8 cellular contexts compared by ENCODE assay signal in genomic region chr13:41131665-41132511, GRCh38. TPM values are rescaled to one million over a fixed set of nuclear protein-coding genes. Genes with fewer than 3 reads are reported as not detected.
DNase-seq lines count a peak whose midpoint lies in the region; ATAC-seq and TF ChIP-seq lines count a peak whose summit lies in the region.
"Not testable (repeated sequence)": the region's sequence is repeated elsewhere in the genome, so short reads cannot be mapped to it uniquely, and the experiment has no call there.

No MANE protein-coding gene starts in this region.

- H3K4me1 ChIP-seq in SJCRH30: not testable (repeated sequence)
- H3K4me1 ChIP-seq in adrenal gland (replicated peaks in 1 of 2) (peaks cover 21 to 44% of the 10 kb centered on the region in 2 donors), mucosa of rectum (ENCODE audit: control insufficient read depth in 2 of 2, insufficient read depth in 2 of 2, low read length in 2 of 2) (peaks cover 7 to 14% of the 10 kb centered on the region in 2 donors)

- peak overlapping the region; percentile 96 for H3K4me3 Mint-ChIP-seq in CD4-positive, alpha-beta T cell
- peak overlapping the region; percentile 84 for H3K4me3 Mint-ChIP-seq in stimulated activated memory B cell treated with anti-CD40 and anti-IgM and Interleukin-4, amounts not matched to agents 10 μg/mL and 1 μg/mL and 100 μg/mL, for 72 hours

- not testable (repeated sequence) for H3K9me3 Mint-ChIP-seq in CD4-positive, alpha-beta T cell; stimulated activated memory B cell treated with anti-CD40 and anti-IgM and Interleukin-4, amounts not matched to agents 10 μg/mL and 1 μg/mL and 100 μg/mL, for 72 hours

- peaks cover 28% of the 10 kb centered on the region for H3K36me3 Mint-ChIP-seq in CD4-positive, alpha-beta T cell (ENCODE audit: low read depth)
- H3K36me3 Mint-ChIP-seq in stimulated activated memory B cell treated with anti-CD40 and anti-IgM and Interleukin-4, amounts not matched to agents 10 μg/mL and 1 μg/mL and 100 μg/mL, for 72 hours: not testable (repeated sequence)

- TF ChIP-seq POLR2A in adrenal gland (IDR thresholded peaks at IDR 0.05): not testable (repeated sequence)

- not testable (repeated sequence) for H3K27me3 Mint-ChIP-seq in CD4-positive, alpha-beta T cell; stimulated activated memory B cell treated with anti-CD40 and anti-IgM and Interleukin-4, amounts not matched to agents 10 μg/mL and 1 μg/mL and 100 μg/mL, for 72 hours

- H3K27ac ChIP-seq in CD4-positive, alpha-beta T cell (ENCODE audit: low read depth, low read length): peak overlapping the region; percentile 50
- H3K27ac ChIP-seq in SJCRH30 (peak overlapping the region; percentile 72), adrenal gland (peak overlapping the region; percentile 45 to 92 (median 74)), mucosa of rectum (ENCODE audit: low read depth in 2 of 2, low read length in 2 of 2) (peak overlapping the region; percentile 56 to 69)

- TF ChIP-seq CTCF in CD4-positive, alpha-beta T cell (IDR thresholded peaks at IDR 0.05); adrenal gland (IDR thresholded peaks at IDR 0.05); fibroblast of villous mesenchyme (IDR thresholded peaks at IDR 0.05; ENCODE audit: insufficient read depth, low read depth, low read length): not testable (repeated sequence)

- CTCF ChIA-PET in CD4-positive, alpha-beta T cell (lab: Charles Lee): interaction anchor here (0.8 to 1.0 kb wide), 2 partner anchors 61 to 77 kb away, joined by 3 read pairs; no protein-coding TSS in a partner anchor

- WGBS in adrenal gland, 4 donors: 0 to 34% (median 32%) methylated on average over 7 to 48 of the region's 48 CpGs

- not testable (repeated sequence) for H3K9me3 ChIP-seq in CD4-positive, alpha-beta T cell (ENCODE audit: control insufficient read depth, low read length); SJCRH30 (replicated peaks); adrenal gland (replicated peaks in 1 of 3); mucosa of rectum (ENCODE audit: control insufficient read depth in 2 of 2, low read length in 2 of 2)

- POLR2A ChIA-PET in CD4-positive, alpha-beta T cell (lab: Charles Lee): interaction anchor here (1.2 kb wide), 2 partner anchors 63 to 72 kb away, joined by 3 to 4 read pairs; partner anchors contain the start of gene KBTBD7

- not testable (repeated sequence) for ATAC-seq in CD4-positive, alpha-beta T cell (ENCODE audit: poor library complexity)
- ATAC-seq in GM21529 (IDR thresholded peaks at IDR 0.05; ENCODE audit: unreplicated experiment) (peak; percentile 6), HG03432 (IDR thresholded peaks at IDR 0.05; ENCODE audit: unreplicated experiment) (peak; percentile 17)
- peak; percentile 46 for ATAC-seq in stimulated activated memory B cell treated with anti-CD40 and anti-IgM and Interleukin-4, amounts not matched to agents 10 μg/mL and 1 μg/mL and 100 μg/mL, for 72 hours

- peak overlapping the region; percentile 86 for H3K27ac Mint-ChIP-seq in CD4-positive, alpha-beta T cell
- peak overlapping the region; percentile 73 for H3K27ac Mint-ChIP-seq in stimulated activated memory B cell treated with anti-CD40 and anti-IgM and Interleukin-4, amounts not matched to agents 10 μg/mL and 1 μg/mL and 100 μg/mL, for 72 hours

- DNase-seq in CD4-positive, alpha-beta T cell; fibroblast of villous mesenchyme (ENCODE audit: low read depth): not testable (repeated sequence)
- DNase-seq in SJCRH30 (peak in 1 of 2 experiments; percentile 6), adrenal gland (peak in 6 of 7 donors; percentile 10 to 73 (median 38))

- H3K4me3 ChIP-seq in SJCRH30 (peak overlapping the region; percentile 79), adrenal gland (peak overlapping the region in 3 of 4 donors; percentile 50 to 82 (median 73)), fibroblast of villous mesenchyme (ENCODE audit: low read depth, low read length) (peak overlapping the region; percentile 82), mucosa of rectum (ENCODE audit: low read length in 2 of 2) (peak overlapping the region; percentile 91 to 95)

- peaks cover 17% of the 10 kb centered on the region for H3K36me3 ChIP-seq in SJCRH30
- H3K36me3 ChIP-seq in adrenal gland (replicated peaks in 1 of 2); mucosa of rectum (ENCODE audit: control insufficient read depth in 2 of 2, insufficient read depth in 2 of 2, low read length in 2 of 2): not testable (repeated sequence)

- not testable (repeated sequence) for H3K27me3 ChIP-seq in CD4-positive, alpha-beta T cell (ENCODE audit: control insufficient read depth, insufficient read depth, low read length); SJCRH30; adrenal gland; mucosa of rectum (ENCODE audit: control insufficient read depth in 2 of 2, insufficient read depth in 2 of 2, low read length in 2 of 2)

- peak overlapping the region; percentile 65 to 66 for H3K9ac ChIP-seq in mucosa of rectum (ENCODE audit: low read depth in 1 of 2, low read length in 2 of 2)

- peaks cover 60% of the 10 kb centered on the region for H3K4me1 Mint-ChIP-seq in CD4-positive, alpha-beta T cell (ENCODE audit: low read depth)
- H3K4me1 Mint-ChIP-seq in stimulated activated memory B cell treated with anti-CD40 and anti-IgM and Interleukin-4, amounts not matched to agents 10 μg/mL and 1 μg/mL and 100 μg/mL, for 72 hours: peaks cover 33% of the 10 kb centered on the region

- intact Hi-C loops in CD4-positive, alpha-beta T cell (cut with DNase I, micrococcal nuclease): loop anchor here (1.0 to 10.0 kb wide), 7 partner anchors 57 to 210 kb away; partner anchors contain the start of genes WBP4 (in 2 of the 2), KBTBD7 (in 1 of the 2), MTRF1 (in 1 of the 2) and NAA16 (in 1 of the 2)
- intact Hi-C loops in adrenal gland (cut with DNase I): loop anchor here in 1 of 2 donors (10.0 kb wide), 1 partner anchor 63 kb away; the partner anchor contains the start of gene KBTBD7

RNA-seq across cellular contexts. Expression of gene KBTBD6, which starts 0.7 kb away (rescaled TPM):
- total RNA-seq in CD4-positive, alpha-beta T cell: 1 to 10 TPM; 6.8 to 7.2 TPM
- 24.6 and 25.2 TPM in 2 replicates for total RNA-seq in SJCRH30 (2014; rRNA removed; shearing (Covaris generic))
- total RNA-seq in adrenal gland (10 to 100 TPM in 6 of 8 donors, 1 to 10 TPM in 2; 8.8 to 15.9 (median 12.7) TPM), fibroblast of villous mesenchyme (12.6 and 17.7 TPM in 2 replicates)
- polyA plus RNA-seq in adrenal gland: 10 to 100 TPM in 1 of 3 donors, 1 to 10 TPM in 2; 3.2 to 13.1 (median 4.7) TPM
